ENCODE assay signal across 21 cellular contexts in the genomic region with DNA sequence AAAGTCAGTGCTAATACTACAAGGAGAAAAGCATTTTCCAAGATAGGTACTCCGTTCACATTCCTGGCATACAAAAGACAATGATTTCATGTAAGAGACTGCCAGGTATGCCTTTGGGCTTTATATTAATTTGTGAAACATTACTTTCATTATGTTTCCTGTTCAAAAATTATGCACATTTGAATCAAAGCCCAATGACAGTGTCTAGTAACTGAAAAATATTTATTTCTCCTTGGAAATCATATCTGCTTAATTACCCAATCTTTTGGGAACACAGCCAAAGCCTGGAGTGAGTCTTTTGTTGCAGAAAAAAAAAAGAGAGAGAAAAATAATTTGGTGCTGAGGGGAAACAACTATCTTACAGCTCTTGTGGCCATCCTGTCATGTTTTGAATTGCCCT.
DNase-seq lines count a peak whose midpoint lies in the region; ATAC-seq and TF ChIP-seq lines count a peak whose summit lies in the region.
"Had no signal": no experiment of that assay in that cellular context is flagged by ENCODE, and none has a peak within 500 bp of the region (broad histone marks: within the 10 kb centered on the region; RNA-seq: fewer than 3 reads in every experiment).

No MANE protein-coding gene starts in this region.

- no peak overlapping the region for H3K9ac ChIP-seq in PC-3 (ENCODE audit: low read length)

- H3K4me2 ChIP-seq in PC-3 (ENCODE audit: low read length) (no peak overlapping the region), osteoblast (ENCODE audit: insufficient read depth, low read length) (no peak overlapping the region)

- H4K20me1 ChIP-seq in PC-3 (ENCODE audit: low read length) (no peaks in the 10 kb centered on the region), osteoblast (ENCODE audit: insufficient read depth, low read length) (no peaks in the 10 kb centered on the region)

- TF ChIP-seq CTCF in PC-3 (conservative IDR thresholded peaks at IDR 0.05; ENCODE audit: low read depth, low read length) = no peak
- no peak for TF ChIP-seq CTCF in epithelial cell of esophagus (IDR thresholded peaks at IDR 0.05; ENCODE audit: insufficient read depth, low read depth, low read length, missing control alignments)
- TF ChIP-seq CTCF in osteoblast (IDR thresholded peaks at IDR 0.05; ENCODE audit: extremely low read depth, low read depth, low read length) = no peak

- H2AFZ ChIP-seq in PC-3 (ENCODE audit: low read length) (no peak overlapping the region), osteoblast (ENCODE audit: low read length) (no peak overlapping the region)

- H3K4me1 ChIP-seq in PC-3 (ENCODE audit: insufficient read depth, low read length) (peaks cover 6% of the 10 kb centered on the region), osteoblast (ENCODE audit: insufficient read depth, low read length) (peaks cover 13% of the 10 kb centered on the region)

- BruUV-seq in PC-3 (replicated peaks; lab: Mats Ljungman, UMichigan) = no TSS peak

- H3K4me3 ChIP-seq in PC-3 (ENCODE audit: low read length) = no peak overlapping the region
- H3K4me3 ChIP-seq in epithelial cell of esophagus (ENCODE audit: low read length) = no peak overlapping the region
- H3K4me3 ChIP-seq in osteoblast (ENCODE audit: insufficient read depth, low read length) = no peak overlapping the region

- H3K9me3 ChIP-seq in PC-3 (ENCODE audit: low read length) (0 out of 2 replicates have a peak, but pooled peaks cover 4% of the 10 kb centered on the region), osteoblast (ENCODE audit: low read depth, low read length) (no peaks in the 10 kb centered on the region)
- H3K9me3 ChIP-seq: BE2C had no signal

- POLR2A ChIA-PET in PC-3 (lab: Charles Lee; ENCODE audit: unreplicated experiment) = no interaction called here

- H3K79me2 ChIP-seq in PC-3 (ENCODE audit: low read length) = no peaks in the 10 kb centered on the region
- no peaks in the 10 kb centered on the region for H3K79me2 ChIP-seq in osteoblast (ENCODE audit: insufficient read depth, low read length)

- H3F3A ChIP-seq in PC-3 (ENCODE audit: low read length, unreplicated experiment) = no peaks in the 10 kb centered on the region

- no peak for ATAC-seq in PC-3
- no peak for ATAC-seq in HG03571 (IDR thresholded peaks at IDR 0.05; ENCODE audit: unreplicated experiment)
- ATAC-seq: activated CD8-positive, alpha-beta T cell treated with anti-CD3 and anti-CD28 coated beads, Interleukin-2, amount 10 ng/mL, durations not matched to agents 7 days and 5 days; activated T-cell treated with anti-CD3 and anti-CD28 coated beads, Interleukin-2, amount 50 U/mL, for 4 hours had no signal

- DNase-seq in DMS 273 (lab: John Stamatoyannopoulos, UW; ENCODE audit: unreplicated experiment) = peak; percentile 5
- DNase-seq in DMS 273 treated with DMSO at 0.1 percent for 48 hours (lab: John Stamatoyannopoulos, UW) = no peak
- DNase-seq in PC-3 = peak; percentile 14
- DNase-seq in epithelial cell of esophagus (ENCODE audit: low read depth) = peak; percentile 20
- DNase-seq in osteoblast (ENCODE audit: insufficient read length, low spot score, missing footprints) = no peak
- DNase-seq in effector CD8-positive, alpha-beta T cell (lab: John Stamatoyannopoulos, UW) = no peak
- no peak for DNase-seq in NCI-H82 treated with DMSO at 0.1 percent for 48 hours (lab: John Stamatoyannopoulos, UW; ENCODE audit: unreplicated experiment)
- DNase-seq: activated B cell treated with CpG ODN at 0.5 μM for 24 hours; activated CD8-positive, alpha-beta T cell treated with anti-CD3 and anti-CD28 coated beads, Interleukin-2, amount 10 ng/mL, durations not matched to agents 7 days and 5 days; activated T-cell treated with anti-CD3 and anti-CD28 coated beads, Interleukin-2, amount 50 U/mL, for 4 hours; BE2C; caudate nucleus; effector memory CD4-positive, alpha-beta T cell; foreskin melanocyte; Kasumi-1; midbrain; NCI-H1694; NCI-H526; SIG-M5 had no signal

- H3K9me2 ChIP-seq in PC-3 (replicated peaks; ENCODE audit: low read length) = no peaks in the 10 kb centered on the region

- no peaks in the 10 kb centered on the region for H3K27me3 ChIP-seq in PC-3 (ENCODE audit: low read length)
- H3K27me3 ChIP-seq in osteoblast (ENCODE audit: insufficient read depth, low read length) = no peaks in the 10 kb centered on the region
- H3K27me3 ChIP-seq: BE2C had no signal

- H3K27ac ChIP-seq in PC-3 (ENCODE audit: low read length) = no peak overlapping the region
- H3K27ac ChIP-seq in osteoblast (ENCODE audit: low read depth, low read length) = peak overlapping the region; percentile 24
- H3K27ac ChIP-seq: 22Rv1 had no signal

- H3K36me3 ChIP-seq in PC-3 (ENCODE audit: low read depth, low read length) = no peaks in the 10 kb centered on the region
- no peaks in the 10 kb centered on the region for H3K36me3 ChIP-seq in osteoblast (ENCODE audit: insufficient read depth, low read length)
- H3K36me3 ChIP-seq: BE2C had no signal

- CTCF ChIA-PET in PC-3 (lab: Charles Lee) = no interaction called here

- intact Hi-C loops in PC-3 (cut with micrococcal nuclease) = loop anchor here (10.0 kb wide), 2 partner anchors 284 to 1114 kb away; no protein-coding TSS in a partner anchor

Comparison
In these comparisons a context has a peak if more than half of its experiments do, and no peak if none do; other contexts are left out.
1. DNase-seq: peak in DMS 273 (single experiment), PC-3 (single experiment) and epithelial cell of esophagus (single experiment); none in DMS 273 treated with DMSO at 0.1 percent for 48 hours (single experiment), osteoblast (single experiment), effector CD8-positive, alpha-beta T cell (single experiment) and NCI-H82 treated with DMSO at 0.1 percent for 48 hours (single experiment).